Comparison of ENCODE assay signal across 19 cellular contexts in the genomic region with DNA sequence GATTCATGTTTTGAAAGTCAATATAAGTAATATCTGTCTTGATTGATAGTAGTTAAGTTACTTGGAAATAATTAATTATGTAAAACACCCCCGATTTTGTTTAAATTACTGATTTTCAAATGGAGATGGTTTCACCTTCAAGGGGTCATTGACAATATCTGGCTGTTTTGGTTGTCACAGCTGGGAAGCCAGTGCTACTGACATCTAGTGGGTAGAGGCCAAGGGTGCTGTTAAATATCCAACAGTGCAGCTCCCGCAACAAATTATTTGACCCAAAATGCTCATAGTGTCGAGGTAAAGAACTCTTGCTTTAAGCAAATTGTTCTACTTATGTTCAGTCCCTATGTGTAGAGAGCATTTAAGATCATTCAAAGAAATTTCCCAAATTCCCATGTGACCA. TPM values are rescaled to one million over a fixed set of nuclear protein-coding genes. Genes with fewer than 3 reads are reported as not detected.
DNase-seq lines count a peak whose midpoint lies in the region; ATAC-seq and TF ChIP-seq lines count a peak whose summit lies in the region.
"Had no signal": no experiment of that assay in that cellular context is flagged by ENCODE, and none has a peak within 500 bp of the region (broad histone marks: within the 10 kb centered on the region; RNA-seq: fewer than 3 reads in every experiment).

No MANE protein-coding gene starts in this region.

- H3K27me3 Mint-ChIP-seq in effector memory CD8-positive, alpha-beta T cell = no peaks in the 10 kb centered on the region
- H3K27me3 Mint-ChIP-seq: activated CD4-positive, alpha-beta T cell treated with anti-CD3 and anti-CD28 coated beads for 36 hours; activated naive CD8-positive, alpha-beta T cell treated with anti-CD3 and anti-CD28 coated beads, Interleukin-2, amount 50 U/mL, for 24 hours; activated T-cell treated with anti-CD3 and anti-CD28 coated beads, Interleukin-2, amount 50 U/mL, for 24 hours had no signal

- no peaks in the 10 kb centered on the region for H3K9me2 ChIP-seq in hepatocyte (replicated peaks; ENCODE audit: insufficient read depth)

- no peaks in the 10 kb centered on the region for H3K27me3 ChIP-seq in hepatocyte
- H3K27me3 ChIP-seq in osteoblast (ENCODE audit: insufficient read depth, low read length) = no peaks in the 10 kb centered on the region

- no peaks in the 10 kb centered on the region for H3K36me3 ChIP-seq in hepatocyte (replicated peaks; ENCODE audit: insufficient read depth, low read depth)
- H3K36me3 ChIP-seq in osteoblast (ENCODE audit: insufficient read depth, low read length) = no peaks in the 10 kb centered on the region

- TF ChIP-seq CTCF in hepatocyte (IDR thresholded peaks at IDR 0.05; ENCODE audit: poor library complexity) (peak; percentile 9), retinal pigment epithelial cell (conservative IDR thresholded peaks at IDR 0.05; ENCODE audit: low read depth, low read length) (peak; percentile 43), osteoblast (IDR thresholded peaks at IDR 0.05; ENCODE audit: extremely low read depth, low read depth, low read length) (no peak)

- WGBS in hepatocyte (ENCODE audit: low lambda C conversion rate, missing lambda C conversion rate) = 39% methylated on average over 3 of the region's 3 CpGs

- H4K20me1 ChIP-seq in hepatocyte (ENCODE audit: insufficient read depth, poor library complexity, severe bottlenecking) (no peaks in the 10 kb centered on the region), osteoblast (ENCODE audit: insufficient read depth, low read length) (no peaks in the 10 kb centered on the region)

- DNase-seq in NCI-H146 (lab: John Stamatoyannopoulos, UW) (peak; percentile 4), NCI-H146 treated with DMSO at 0.1 percent for 48 hours (lab: John Stamatoyannopoulos, UW; ENCODE audit: unreplicated experiment) (no peak), OCI-M1 (lab: John Stamatoyannopoulos, UW) (peak; percentile 14), hepatocyte (ENCODE audit: low spot score) (no peak), retinal pigment epithelial cell (ENCODE audit: low read depth) (no peak), globus pallidus (ENCODE audit: low spot score) (no peak), osteoblast (ENCODE audit: insufficient read length, low spot score, missing footprints) (no peak)
- DNase-seq in effector memory CD8-positive, alpha-beta T cell = no peak
- DNase-seq: activated CD4-positive, alpha-beta T cell treated with anti-CD3 and anti-CD28 coated beads for 36 hours; activated naive CD8-positive, alpha-beta T cell treated with anti-CD3 and anti-CD28 coated beads, Interleukin-2, amount 50 U/mL, for 24 hours; activated T-cell treated with anti-CD3 and anti-CD28 coated beads, Interleukin-2, amount 50 U/mL, for 24 hours; Calu3; cerebellar nuclear complex; hippocampal formation; occipital lobe; small intestine; T-helper 1 cell had no signal

- H3K4me3 Mint-ChIP-seq in effector memory CD8-positive, alpha-beta T cell = no peak overlapping the region
- H3K4me3 Mint-ChIP-seq: activated CD4-positive, alpha-beta T cell treated with anti-CD3 and anti-CD28 coated beads for 36 hours; activated naive CD8-positive, alpha-beta T cell treated with anti-CD3 and anti-CD28 coated beads, Interleukin-2, amount 50 U/mL, for 24 hours; activated T-cell treated with anti-CD3 and anti-CD28 coated beads, Interleukin-2, amount 50 U/mL, for 24 hours had no signal

- H3K4me2 ChIP-seq in hepatocyte (no peak overlapping the region), osteoblast (ENCODE audit: insufficient read depth, low read length) (no peak overlapping the region)
- H3K4me2 ChIP-seq: A549 had no signal

- H3K27ac ChIP-seq in hepatocyte = no peak overlapping the region
- no peak overlapping the region for H3K27ac ChIP-seq in osteoblast (ENCODE audit: low read depth, low read length)
- H3K27ac ChIP-seq: A549, epithelial cell of prostate had no signal

- H3K4me1 Mint-ChIP-seq in effector memory CD8-positive, alpha-beta T cell (ENCODE audit: low read depth in 2 of 2) = no peaks in the 10 kb centered on the region
- H3K4me1 Mint-ChIP-seq: activated CD4-positive, alpha-beta T cell treated with anti-CD3 and anti-CD28 coated beads for 36 hours; activated naive CD8-positive, alpha-beta T cell treated with anti-CD3 and anti-CD28 coated beads, Interleukin-2, amount 50 U/mL, for 24 hours had no signal

- H3K4me3 ChIP-seq in hepatocyte (no peak overlapping the region), retinal pigment epithelial cell (ENCODE audit: low read length) (no peak overlapping the region), osteoblast (ENCODE audit: insufficient read depth, low read length) (no peak overlapping the region)
- H3K4me3 ChIP-seq: A549 had no signal

- no peak for ATAC-seq in effector memory CD8-positive, alpha-beta T cell (replicated peaks)
- ATAC-seq: A549; activated CD4-positive, alpha-beta T cell treated with anti-CD3 and anti-CD28 coated beads for 36 hours; activated naive CD8-positive, alpha-beta T cell treated with anti-CD3 and anti-CD28 coated beads, Interleukin-2, amount 50 U/mL, for 24 hours had no signal

- H2AFZ ChIP-seq in hepatocyte (no peak overlapping the region), osteoblast (ENCODE audit: low read length) (no peak overlapping the region)

- H3K79me2 ChIP-seq in hepatocyte = no peaks in the 10 kb centered on the region
- no peaks in the 10 kb centered on the region for H3K79me2 ChIP-seq in osteoblast (ENCODE audit: insufficient read depth, low read length)

- no peak overlapping the region for H3K27ac Mint-ChIP-seq in effector memory CD8-positive, alpha-beta T cell
- H3K27ac Mint-ChIP-seq: activated CD4-positive, alpha-beta T cell treated with anti-CD3 and anti-CD28 coated beads for 36 hours; activated naive CD8-positive, alpha-beta T cell treated with anti-CD3 and anti-CD28 coated beads, Interleukin-2, amount 50 U/mL, for 24 hours; activated T-cell treated with anti-CD3 and anti-CD28 coated beads, Interleukin-2, amount 50 U/mL, for 24 hours had no signal

- H3K4me1 ChIP-seq in hepatocyte (ENCODE audit: insufficient read depth) (no peaks in the 10 kb centered on the region), osteoblast (ENCODE audit: insufficient read depth, low read length) (no peaks in the 10 kb centered on the region)
- H3K4me1 ChIP-seq: A549 had no signal

- H3K36me3 Mint-ChIP-seq in effector memory CD8-positive, alpha-beta T cell (ENCODE audit: insufficient read depth) = no peaks in the 10 kb centered on the region

- no peaks in the 10 kb centered on the region for H3K9me3 ChIP-seq in hepatocyte (ENCODE audit: low read depth)
- no peaks in the 10 kb centered on the region for H3K9me3 ChIP-seq in osteoblast (ENCODE audit: low read depth, low read length)
- H3K9me3 ChIP-seq: A549 had no signal

- no peaks in the 10 kb centered on the region for H3K9me3 Mint-ChIP-seq in effector memory CD8-positive, alpha-beta T cell
- H3K9me3 Mint-ChIP-seq: activated naive CD8-positive, alpha-beta T cell treated with anti-CD3 and anti-CD28 coated beads, Interleukin-2, amount 50 U/mL, for 24 hours had no signal

RNA-seq across cellular contexts. Expression of a gene that starts 50.6 kb away (rescaled TPM):
- total RNA-seq in hepatocyte = 10.2 and 11.2 TPM in 2 replicates
- polyA plus RNA-seq in hepatocyte = 5.1 and 7.2 TPM in 2 replicates
- total RNA-seq in osteoblast = not detected in 2 replicates
- total RNA-seq: activated CD4-positive, alpha-beta T cell treated with anti-CD3 and anti-CD28 coated beads for 36 hours; Calu3 had no signal

Comparison
In these comparisons a context has a peak if more than half of its experiments do, and no peak if none do; other contexts are left out.
1. DNase-seq: peak in NCI-H146 (single experiment) and OCI-M1 (single experiment); none in NCI-H146 treated with DMSO at 0.1 percent for 48 hours (single experiment), hepatocyte (single experiment), retinal pigment epithelial cell (single experiment), effector memory CD8-positive, alpha-beta T cell (0 of 3), globus pallidus (single experiment) and osteoblast (single experiment).
2. RNA of a gene that starts 50.6 kb away (total RNA-seq): 10.2 to 11.2 TPM in hepatocyte; not detected in osteoblast; every median in the first group is over 10 times any median in the second.